Comparison of ENCODE assay signal across 21 cellular contexts in genomic region chr21:46163375-46163774, GRCh38. TPM values are rescaled to one million over a fixed set of nuclear protein-coding genes. Genes with fewer than 3 reads are reported as not detected.
DNase-seq lines count a peak whose midpoint lies in the region; ATAC-seq, FAIRE-seq and TF ChIP-seq lines count a peak whose summit lies in the region.
"Had no signal": no experiment of that assay in that cellular context is flagged by ENCODE, and none has a peak within 500 bp of the region (broad histone marks: within the 10 kb centered on the region; RNA-seq: fewer than 3 reads in every experiment).

No MANE protein-coding gene starts in this region.

- H3K9me1 ChIP-seq in K562 (ENCODE audit: control insufficient read depth, insufficient read depth, low read length): no peaks in the 10 kb centered on the region

- no peak for TF ChIP-seq RAD21 in K562 (CRISPR knock-in tag; conservative IDR thresholded peaks at IDR 0.05 in 1 of 2, IDR thresholded peaks at IDR 0.05 in 1 of 2)

- no peak for TF ChIP-seq EP300 in K562 (IDR thresholded peaks at IDR 0.05; ENCODE audit: low read length)

- H3K27ac Mint-ChIP-seq in activated T-cell treated with anti-CD3 and anti-CD28 coated beads, Interleukin-2, amount 50 U/mL, for 72 hours: peak overlapping the region; percentile 29
- H3K27ac Mint-ChIP-seq: CD14-positive monocyte, HFFc6 had no signal

- CTCF ChIA-PET in K562 (lab: Yijun Ruan, JAX; ENCODE audit: low intra/inter-chr PET ratio): no interaction called here

- in situ Hi-C loops in K562 (cut with MboI): no loop called here

- H3K4me3 Mint-ChIP-seq in activated T-cell treated with anti-CD3 and anti-CD28 coated beads, Interleukin-2, amount 50 U/mL, for 72 hours: no peak overlapping the region
- H3K4me3 Mint-ChIP-seq: HFFc6 had no signal

- H3K9me3 Mint-ChIP-seq in activated T-cell treated with anti-CD3 and anti-CD28 coated beads, Interleukin-2, amount 50 U/mL, for 72 hours: no peaks in the 10 kb centered on the region
- H3K9me3 Mint-ChIP-seq: CD4-positive, alpha-beta memory T cell; HFFc6 had no signal

- TF ChIP-seq CTCF in K562 (IDR thresholded peaks at IDR 0.05 in 2 of 3, conservative IDR thresholded peaks at IDR 0.05 in 1 of 3; ENCODE audit: insufficient read depth in 2 of 3, low read depth in 1 of 3, low read length in 3 of 3) (no peak), fibroblast of the aortic adventitia (IDR thresholded peaks at IDR 0.05; ENCODE audit: insufficient read depth, low read length) (no peak), testis (IDR thresholded peaks at IDR 0.05) (no peak)

- intact Hi-C loops in K562 (cut with micrococcal nuclease): no loop called here
- intact Hi-C loops in testis (cut with DNase I; ENCODE audit: low total_unique reads): no loop called here

- peaks cover 58% of the 10 kb centered on the region; the same call in 2 of the 3 replicates for H3K36me3 ChIP-seq in K562 (ENCODE audit: control insufficient read depth, insufficient read depth, low read length)
- H3K36me3 ChIP-seq in testis (ENCODE audit: low read depth, missing control alignments): no peaks in the 10 kb centered on the region

- H3K4me3 ChIP-seq in K562 (no peak overlapping the region), fibroblast of the aortic adventitia (ENCODE audit: low read depth, low read length) (no peak overlapping the region), testis (no peak overlapping the region)
- H3K4me3 ChIP-seq: BLaER1 had no signal

- H3K27me3 ChIP-seq in K562 (ENCODE audit: control insufficient read depth in 2 of 2, insufficient read depth in 2 of 2, low read length in 2 of 2) (no peaks in the 10 kb centered on the region), testis (no peaks in the 10 kb centered on the region)
- H3K27me3 ChIP-seq: BLaER1 had no signal

- peaks cover 15% of the 10 kb centered on the region for H3K9me3 ChIP-seq in K562 (replicated peaks; ENCODE audit: control insufficient read depth, insufficient read depth, low read depth, low read length)
- H3K9me3 ChIP-seq in testis: no peaks in the 10 kb centered on the region

- 92% methylated on average over 4 of the region's 4 CpGs for WGBS in K562 (ENCODE audit: insufficient coverage, low coverage, missing lambda C conversion rate)
- 59 to 60% methylated on average over 4 of the region's 4 CpGs for WGBS in testis, 2 donors

- POLR2A ChIA-PET in K562 (lab: Yijun Ruan, JAX): no interaction called here

- no peaks in the 10 kb centered on the region for H3K36me3 Mint-ChIP-seq in activated T-cell treated with anti-CD3 and anti-CD28 coated beads, Interleukin-2, amount 50 U/mL, for 72 hours (ENCODE audit: insufficient read depth in 2 of 2)
- H3K36me3 Mint-ChIP-seq: CD4-positive, alpha-beta memory T cell had no signal

- H3K79me2 ChIP-seq in K562 (ENCODE audit: control insufficient read depth, insufficient read depth, low read length): peaks cover 13% of the 10 kb centered on the region; the same call in 1 of the 3 replicates

- no TSS peak for BruUV-seq in K562 (replicated peaks; lab: Mats Ljungman, UMichigan)

- no peaks in the 10 kb centered on the region; the same call in 1 of the 2 replicates for H4K20me1 ChIP-seq in K562 (replicated peaks; ENCODE audit: control insufficient read depth, insufficient read depth, low read length)

- DNase-seq in activated T-cell treated with anti-CD3 and anti-CD28 coated beads, Interleukin-2, amount 50 U/mL, for 72 hours: no peak
- DNase-seq in activated T-cell treated with anti-CD3 and anti-CD28 coated beads, Interleukin-2, amount 50 U/mL, for 1 hour: no peak
- DNase-seq in K562 (ENCODE audit: extremely low read depth in 1 of 4, low spot score in 3 of 4): no peak
- DNase-seq in fibroblast of the aortic adventitia (ENCODE audit: low read depth): peak; percentile 61
- peak; percentile 13 for DNase-seq in testis
- no peak for DNase-seq in KG1 (lab: John Stamatoyannopoulos, UW)
- DNase-seq: 8988T; CD4-positive, alpha-beta memory T cell; DMS153; DMS79 treated with DMSO at 0.1 percent for 48 hours; GF-D8; GOT3; H7; HFFc6 had no signal

- H3K9ac ChIP-seq in K562 (ENCODE audit: insufficient read depth in 1 of 2, low read depth in 2 of 2, low read length in 2 of 2): no peak overlapping the region
- H3K9ac ChIP-seq: BLaER1 had no signal

- peaks cover 13% of the 10 kb centered on the region for H3K27me3 Mint-ChIP-seq in activated T-cell treated with anti-CD3 and anti-CD28 coated beads, Interleukin-2, amount 50 U/mL, for 72 hours (ENCODE audit: low read depth)

- no peak overlapping the region for H3K4me2 ChIP-seq in K562 (ENCODE audit: insufficient read depth, low read length)
- H3K4me2 ChIP-seq: BLaER1 had no signal

- H3K4me1 ChIP-seq in K562 (replicated peaks in 1 of 2; ENCODE audit: control insufficient read depth in 2 of 2, insufficient read depth in 2 of 2, low read length in 2 of 2): peaks cover 0 to 21% of the 10 kb centered on the region in 2 experiments; a peak in 1 of 5 replicates
- H3K4me1 ChIP-seq in testis: no peaks in the 10 kb centered on the region
- H3K4me1 ChIP-seq: BLaER1 had no signal

- H3K27ac ChIP-seq in K562 (ENCODE audit: extremely low read depth, low read depth, low read length) (no peak overlapping the region), testis (no peak overlapping the region)
- H3K27ac ChIP-seq: BLaER1 had no signal

- no peaks in the 10 kb centered on the region for H3K4me1 Mint-ChIP-seq in activated T-cell treated with anti-CD3 and anti-CD28 coated beads, Interleukin-2, amount 50 U/mL, for 72 hours (ENCODE audit: low read depth)
- H3K4me1 Mint-ChIP-seq: CD14-positive monocyte; CD4-positive, alpha-beta memory T cell had no signal

- H2AFZ ChIP-seq in K562 (ENCODE audit: low read depth, low read length): no peak overlapping the region

- peak; percentile 29 for FAIRE-seq in K562 (lab: Jason Lieb, UNC)
- FAIRE-seq: HepG2, HTR-8/SVneo had no signal

- ATAC-seq in activated T-cell treated with anti-CD3 and anti-CD28 coated beads, Interleukin-2, amount 50 U/mL, for 72 hours (replicated peaks in 1 of 2): no peak
- ATAC-seq in K562 (no peak), HG02840 (IDR thresholded peaks at IDR 0.05; ENCODE audit: low FRiP score, unreplicated experiment) (no peak)
- ATAC-seq: HCT116, HepG2 had no signal

- TF ChIP-seq POLR2A in K562 (conservative IDR thresholded peaks at IDR 0.05) (no peak), testis (IDR thresholded peaks at IDR 0.05) (no peak)

RNA-seq across cellular contexts. Expression of gene FTCD, which starts 8.0 kb away (rescaled TPM):
- total RNA-seq in activated T-cell treated with anti-CD3 and anti-CD28 coated beads, Interleukin-2, amount 50 U/mL, for 72 hours: under 1 TPM; 0.74 to 1.00 TPM
- total RNA-seq in K562 (2011; cell fraction: chromatin; rRNA removed; ENCODE audit: low replicate concordance): 5.4 and 12.8 TPM in 2 replicates
- 7.2 and 7.5 TPM in 2 replicates for total RNA-seq in K562 (2011; cell fraction: nucleolus; rRNA removed)
- 3.4 and 5.4 TPM in 2 replicates for total RNA-seq in K562 (2011; cell fraction: nucleoplasm; rRNA removed)
- total RNA-seq in K562 (2014; rRNA removed): not detected in 2 replicates
- total RNA-seq in K562 (2014; rRNA removed; fragmentation: Illumina TruSeq; extraction: Trizol): not detected in 2 replicates
- total RNA-seq in K562 (2015; rRNA removed; fragmentation: Illumina TruSeq; extraction: Trizol): 0.08 and 0.25 TPM in 2 replicates
- 0.74 and 1.1 TPM in 2 replicates for total RNA-seq in K562 (2021)
- polyA plus RNA-seq in K562 (2011; rRNA removed): 0.11 and 0.41 TPM in 2 replicates
- 0.19 and 0.69 TPM in 2 replicates for polyA plus RNA-seq in K562 (2011; cell fraction: cytosol; rRNA removed)
- polyA plus RNA-seq in K562 (2011; cell fraction: nucleus; rRNA removed): 2.6 and 3.7 TPM in 2 replicates
- polyA plus RNA-seq in K562 (2012): 1.5 and 3.0 TPM in 2 replicates
- polyA plus RNA-seq in K562 (2014; fragmentation: Illumina TruSeq; extraction: Trizol): not detected in 2 replicates
- polyA plus RNA-seq in K562 (2014; fragmentation: Nextera tagmentation; extraction: Ambion mirVana): not detected
- 0.50 and 1.6 TPM in 2 replicates for polyA plus RNA-seq in K562 (2014; rRNA removed)
- polyA minus RNA-seq in K562 (2011; rRNA and poly(A)+ RNA removed): 0.49 TPM in 1 of 2 replicates, not detected in the other
- not detected in 2 replicates for polyA minus RNA-seq in K562 (2011; cell fraction: cytosol; rRNA and poly(A)+ RNA removed)
- 0.54 and 0.56 TPM in 2 replicates for polyA minus RNA-seq in K562 (2011; cell fraction: nucleus; rRNA and poly(A)+ RNA removed)
- total RNA-seq in fibroblast of the aortic adventitia (ENCODE audit: low replicate concordance): 0.25 and 0.27 TPM in 2 replicates
- 10 to 100 TPM; 50.5 to 63.5 TPM for total RNA-seq in testis
- 49.2 TPM for polyA plus RNA-seq in testis (ENCODE audit: insufficient read depth, low read depth, low replicate concordance)
- total RNA-seq: H7 had no signal
- polyA plus RNA-seq: AG04450; CD14-positive monocyte; CD4-positive, alpha-beta memory T cell had no signal

RNA-seq across cellular contexts. Expression of gene SPATC1L, which starts 20.9 kb away (rescaled TPM):
- total RNA-seq in activated T-cell treated with anti-CD3 and anti-CD28 coated beads, Interleukin-2, amount 50 U/mL, for 72 hours: 10 to 100 TPM in 1 of 2 donors, 1 to 10 TPM in 1; 2.6 to 12.9 TPM
- total RNA-seq in K562 (2011; cell fraction: chromatin; rRNA removed; ENCODE audit: low replicate concordance): 20.1 and 44.2 TPM in 2 replicates
- total RNA-seq in K562 (2011; cell fraction: nucleolus; rRNA removed): 39.1 and 40.0 TPM in 2 replicates
- 28.1 and 28.7 TPM in 2 replicates for total RNA-seq in K562 (2011; cell fraction: nucleoplasm; rRNA removed)
- total RNA-seq in K562 (2014; rRNA removed): 63.7 and 104 TPM in 2 replicates
- total RNA-seq in K562 (2014; rRNA removed; fragmentation: Illumina TruSeq; extraction: Trizol): 10.4 and 12.6 TPM in 2 replicates
- 29.7 and 31.9 TPM in 2 replicates for total RNA-seq in K562 (2015; rRNA removed; fragmentation: Illumina TruSeq; extraction: Trizol)
- 118 and 121 TPM in 2 replicates for total RNA-seq in K562 (2021)
- polyA plus RNA-seq in K562 (2011; rRNA removed): 6.7 and 23.0 TPM in 2 replicates
- 22.2 and 53.4 TPM in 2 replicates for polyA plus RNA-seq in K562 (2011; cell fraction: cytosol; rRNA removed)
- 41.7 and 48.0 TPM in 2 replicates for polyA plus RNA-seq in K562 (2011; cell fraction: nucleus; rRNA removed)
- 94.4 and 104 TPM in 2 replicates for polyA plus RNA-seq in K562 (2012)
- 38.3 and 84.8 TPM in 2 replicates for polyA plus RNA-seq in K562 (2014; fragmentation: Illumina TruSeq; extraction: Trizol)
- polyA plus RNA-seq in K562 (2014; fragmentation: Nextera tagmentation; extraction: Ambion mirVana): under 1 TPM in 1 of 2 experiments, not detected in 1; 0.14 TPM
- 40.6 and 50.4 TPM in 2 replicates for polyA plus RNA-seq in K562 (2014; rRNA removed)
- 4.8 and 6.1 TPM in 2 replicates for polyA minus RNA-seq in K562 (2011; rRNA and poly(A)+ RNA removed)
- 45.0 and 94.2 TPM in 2 replicates for polyA minus RNA-seq in K562 (2011; cell fraction: cytosol; rRNA and poly(A)+ RNA removed)
- 10.6 and 16.9 TPM in 2 replicates for polyA minus RNA-seq in K562 (2011; cell fraction: nucleus; rRNA and poly(A)+ RNA removed)
- total RNA-seq in fibroblast of the aortic adventitia (ENCODE audit: low replicate concordance): 6.1 and 9.4 TPM in 2 replicates
- total RNA-seq in testis: 10 to 100 TPM; 75.6 to 96.1 TPM
- 55.4 TPM for polyA plus RNA-seq in testis (ENCODE audit: insufficient read depth, low read depth, low replicate concordance)

Comparison
In these comparisons a context has a peak if more than half of its experiments do, and no peak if none do; other contexts are left out.
1. DNase-seq: peak in fibroblast of the aortic adventitia (single experiment) and testis (single experiment); none in activated T-cell treated with anti-CD3 and anti-CD28 coated beads, Interleukin-2, amount 50 U/mL, for 72 hours (0 of 2), activated T-cell treated with anti-CD3 and anti-CD28 coated beads, Interleukin-2, amount 50 U/mL, for 1 hour (single experiment), K562 (0 of 4) and KG1 (single experiment).